ENCODE assay signal across 7 cellular contexts in genomic region chr6:82211326-82211725, GRCh38.
"Had no signal": no experiment of that assay in that cellular context is flagged by ENCODE, and none has a peak within 500 bp of the region (broad histone marks: within the 10 kb centered on the region; RNA-seq: fewer than 3 reads in every experiment).

No MANE protein-coding gene starts in this region.

- H3K27ac Mint-ChIP-seq: GM23338, H9, IgD-negative memory B cell had no signal

- H3K4me2 ChIP-seq: GM23338 had no signal

- H3K4me3 ChIP-seq: GM23338 had no signal

- H2AFZ ChIP-seq: GM23338 had no signal

- H3K9me3 Mint-ChIP-seq: GM23338, H9 had no signal

- H3K27me3 Mint-ChIP-seq: IgD-negative memory B cell had no signal

- H3K27ac ChIP-seq: HL-60 had no signal

- H3K4me1 Mint-ChIP-seq: GM23338 had no signal

- H3K4me3 Mint-ChIP-seq: GM23338, H9, IgD-negative memory B cell had no signal

- DNase-seq: H9, HCEC 1CT, KBM-7 had no signal

- ATAC-seq: GM23338, HepG2 had no signal
